In the genomic region with DNA sequence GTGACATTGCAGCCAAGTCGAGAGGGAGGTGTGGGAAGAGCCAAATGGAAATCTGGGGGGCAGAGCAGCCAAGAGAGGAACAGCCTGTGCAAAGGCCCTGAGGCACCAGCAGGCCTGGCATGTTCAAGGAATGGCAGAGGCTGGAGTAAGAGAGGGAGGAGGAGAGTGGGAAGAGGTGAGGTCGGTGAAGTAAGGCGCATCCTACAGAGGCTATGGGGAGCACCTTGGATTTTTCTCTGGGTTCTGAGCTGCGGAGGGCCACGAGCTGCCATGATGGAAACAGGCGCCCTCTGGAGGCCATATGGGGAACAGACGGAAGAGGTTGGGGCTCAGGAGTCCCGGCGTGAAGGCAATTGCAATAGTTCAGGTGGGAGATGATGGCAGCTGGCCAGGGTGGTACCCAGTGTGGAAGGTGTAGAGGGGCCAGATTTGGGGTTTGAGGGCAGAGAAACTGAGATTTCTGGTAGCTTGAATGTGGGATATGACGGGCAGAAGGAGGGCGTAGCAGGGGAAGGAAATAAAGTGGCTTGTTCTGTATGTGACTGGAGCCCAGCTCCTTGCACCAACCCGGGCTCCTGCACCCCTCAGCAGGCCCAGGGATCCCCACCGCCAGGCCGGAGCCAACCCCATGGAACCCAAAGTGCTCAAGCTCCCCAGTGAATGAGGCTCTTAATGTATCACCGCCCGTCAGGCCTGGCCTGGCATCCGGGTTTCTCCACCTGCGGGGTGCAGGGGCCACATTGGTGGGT, we compare ENCODE assay signal across 6 cellular contexts. TPM values are rescaled to one million over a fixed set of nuclear protein-coding genes. Genes with fewer than 3 reads are reported as not detected.
DNase-seq lines count a peak whose midpoint lies in the region; ATAC-seq and TF ChIP-seq lines count a peak whose summit lies in the region.

No MANE protein-coding gene starts in this region.

- ATAC-seq in HG03196 (IDR thresholded peaks at IDR 0.05; ENCODE audit: unreplicated experiment) = no peak

- no peak overlapping the region for H4K8ac ChIP-seq in neuronal stem cell (ENCODE audit: low read depth, low read length)

- in situ Hi-C loops in astrocyte of the spinal cord (cut with HindIII; ENCODE audit: low sequenced_read_pairs) = no loop called here

- H3K4me2 ChIP-seq in neuronal stem cell (ENCODE audit: insufficient read depth, low read length, poor library complexity, severe bottlenecking) = no peak overlapping the region

- H3K4ac ChIP-seq in neuronal stem cell (ENCODE audit: low read length) = no peak overlapping the region

- H3K27ac ChIP-seq in neuronal stem cell (replicated peaks; ENCODE audit: low read length) = no peak overlapping the region

- no peak overlapping the region for H2BK15ac ChIP-seq in neuronal stem cell (ENCODE audit: low read length)

- no peaks in the 10 kb centered on the region for H3K9me3 ChIP-seq in neuronal stem cell (replicated peaks in 1 of 2; ENCODE audit: control insufficient read depth in 2 of 2, insufficient read depth in 1 of 2, low read depth in 1 of 2, low read length in 2 of 2)

- H3K4me1 ChIP-seq in neuronal stem cell (ENCODE audit: control insufficient read depth in 2 of 2, insufficient read depth in 1 of 2, low read depth in 1 of 2, low read length in 2 of 2) = peaks cover 0 to 2% of the 10 kb centered on the region in 2 donors

- H3K18ac ChIP-seq in neuronal stem cell (ENCODE audit: low read length) = no peak overlapping the region

- no peak overlapping the region for H3K23ac ChIP-seq in neuronal stem cell (ENCODE audit: low read depth, low read length, poor library complexity)

- no peak overlapping the region for H3K9ac ChIP-seq in neuronal stem cell (ENCODE audit: low read depth, low read length, poor library complexity)

- H2BK5ac ChIP-seq in neuronal stem cell (ENCODE audit: low read length) = no peak overlapping the region

- TF ChIP-seq CTCF in astrocyte of the spinal cord (IDR thresholded peaks at IDR 0.05; ENCODE audit: low read depth, low read length) = peak; percentile 79

- peak; percentile 27 for DNase-seq in DMS53 treated with DMSO at 0.1 percent for 48 hours (lab: John Stamatoyannopoulos, UW; ENCODE audit: unreplicated experiment)
- peak; percentile 28 for DNase-seq in NCI-H82 treated with DMSO at 0.1 percent for 48 hours (lab: John Stamatoyannopoulos, UW; ENCODE audit: unreplicated experiment)
- DNase-seq in astrocyte of the spinal cord (ENCODE audit: low read depth, low spot score) = no peak
- no peak for DNase-seq in neuronal stem cell (ENCODE audit: low spot score)
- DNase-seq in COR-L47 (lab: John Stamatoyannopoulos, UW) = no peak

- no CpG with 5 or more reads among the region's 18 CpGs for WGBS in neuronal stem cell (ENCODE audit: extremely low coverage in 2 of 2, insufficient read length in 2 of 2, insufficient replicate concordance in 1 of 2), 2 donors

- no peak overlapping the region for H2BK12ac ChIP-seq in neuronal stem cell (ENCODE audit: low read length)

- H3K27me3 ChIP-seq in neuronal stem cell (ENCODE audit: control insufficient read depth in 3 of 3, insufficient read depth in 3 of 3, low read depth in 1 of 3, low read length in 3 of 3) = no peaks in the 10 kb centered on the region

- no peak overlapping the region for H2AK5ac ChIP-seq in neuronal stem cell (ENCODE audit: low read depth, low read length)

- no peak overlapping the region for H3K4me3 ChIP-seq in astrocyte of the spinal cord (ENCODE audit: low read depth, low read length)
- peak overlapping the region in 1 of 2 donors; percentile 17 for H3K4me3 ChIP-seq in neuronal stem cell (ENCODE audit: low read length in 2 of 2)

- no peak overlapping the region for H4K91ac ChIP-seq in neuronal stem cell (ENCODE audit: low read depth, low read length, poor library complexity)

- H2BK120ac ChIP-seq in neuronal stem cell (ENCODE audit: low read depth, low read length) = no peak overlapping the region

- peak overlapping the region; percentile 0 for H3K14ac ChIP-seq in neuronal stem cell (ENCODE audit: low read length)

- no peak overlapping the region for H2AFZ ChIP-seq in neuronal stem cell (ENCODE audit: low read length)

- no peaks in the 10 kb centered on the region for H3K79me1 ChIP-seq in neuronal stem cell (ENCODE audit: low read depth, low read length)

- no peaks in the 10 kb centered on the region for H3K36me3 ChIP-seq in neuronal stem cell (replicated peaks in 1 of 2; ENCODE audit: control insufficient read depth in 2 of 2, insufficient read depth in 2 of 2, low read length in 2 of 2)

RNA-seq across cellular contexts. Expression of gene STRN4, which starts 20.5 kb away (rescaled TPM):
- polyA plus RNA-seq in neuronal stem cell (2013, experiment 1 of 2) = 94.3 TPM
- 93.2 TPM for polyA plus RNA-seq in neuronal stem cell (2013, experiment 2 of 2)

RNA-seq across cellular contexts. Expression of gene FKRP, which starts 20.9 kb away (rescaled TPM):
- 16.8 TPM for polyA plus RNA-seq in neuronal stem cell (2013, experiment 1 of 2)
- 16.0 TPM for polyA plus RNA-seq in neuronal stem cell (2013, experiment 2 of 2)

RNA-seq across cellular contexts. Expression of gene SLC1A5, which starts 21.7 kb away (rescaled TPM):
- polyA plus RNA-seq in neuronal stem cell (2013, experiment 1 of 2) = 54.5 TPM
- polyA plus RNA-seq in neuronal stem cell (2013, experiment 2 of 2) = 53.6 TPM

RNA-seq across cellular contexts. Expression of gene PRKD2, which starts 49.8 kb away (rescaled TPM):
- 37.2 TPM for polyA plus RNA-seq in neuronal stem cell (2013, experiment 1 of 2)
- polyA plus RNA-seq in neuronal stem cell (2013, experiment 2 of 2) = 37.3 TPM

Comparison
In these comparisons a context has a peak if more than half of its experiments do, and no peak if none do; other contexts are left out.
1. DNase-seq: peak in DMS53 treated with DMSO at 0.1 percent for 48 hours (single experiment) and NCI-H82 treated with DMSO at 0.1 percent for 48 hours (single experiment); none in astrocyte of the spinal cord (single experiment), neuronal stem cell (single experiment) and COR-L47 (single experiment).